Comparison of ENCODE assay signal across 8 cellular contexts in genomic region chr11:65615950-65616574, GRCh38. TPM values are rescaled to one million over a fixed set of nuclear protein-coding genes. Genes with fewer than 3 reads are reported as not detected.
DNase-seq lines count a peak whose midpoint lies in the region; ATAC-seq and TF ChIP-seq lines count a peak whose summit lies in the region.

No MANE protein-coding gene starts in this region.

- POLR2A ChIA-PET in activated CD4-positive, alpha-beta T cell treated with anti-CD3 and anti-CD28 coated beads, Interleukin-2, amount 10 ng/mL, durations not matched to agents 7 days and 5 days (lab: Charles Lee) = interaction anchor here (1.2 kb wide), 2 partner anchors 116 to 117 kb away, joined by 3 to 5 read pairs; partner anchors contain the start of gene MALAT1

- peak; percentile 51 for DNase-seq in activated CD4-positive, alpha-beta T cell treated with anti-CD3 and anti-CD28 coated beads, Interleukin-2, amount 10 ng/mL, durations not matched to agents 7 days and 5 days
- no peak for DNase-seq in activated CD4-positive, alpha-beta T cell treated with anti-CD3 and anti-CD28 coated beads, Interleukin-2, amount 50 U/mL, for 1 hour
- DNase-seq in T-helper 17 cell (no peak), epithelial cell of prostate (ENCODE audit: low read depth, low spot score) (no peak), SHP77 treated with DMSO at 0.1 percent for 48 hours (lab: John Stamatoyannopoulos, UW) (no peak)

- H3K27ac ChIP-seq in epithelial cell of prostate = peak overlapping the region; percentile 93

- ATAC-seq in HG03039 (IDR thresholded peaks at IDR 0.05; ENCODE audit: unreplicated experiment) (peak; percentile 0), T-helper 17 cell (no peak), GM18858 (IDR thresholded peaks at IDR 0.05; ENCODE audit: unreplicated experiment) (no peak)

- H3K36me3 Mint-ChIP-seq in activated CD4-positive, alpha-beta T cell treated with anti-CD3 and anti-CD28 coated beads, Interleukin-2, amount 10 ng/mL, durations not matched to agents 7 days and 5 days (ENCODE audit: low read depth) = peaks cover 30% of the 10 kb centered on the region
- H3K36me3 Mint-ChIP-seq in T-helper 17 cell (ENCODE audit: low read depth) = peaks cover 3% of the 10 kb centered on the region
- peaks cover 18% of the 10 kb centered on the region for H3K36me3 Mint-ChIP-seq in nephron (ENCODE audit: low read depth)

- no peaks in the 10 kb centered on the region for H3K27me3 Mint-ChIP-seq in activated CD4-positive, alpha-beta T cell treated with anti-CD3 and anti-CD28 coated beads, Interleukin-2, amount 10 ng/mL, durations not matched to agents 7 days and 5 days
- H3K27me3 Mint-ChIP-seq in T-helper 17 cell (no peaks in the 10 kb centered on the region), nephron (ENCODE audit: low read depth) (no peaks in the 10 kb centered on the region)

- no peaks in the 10 kb centered on the region for H3K9me3 ChIP-seq in T-helper 17 cell (ENCODE audit: control insufficient read depth, low read length, poor library complexity, severe bottlenecking)

- CTCF ChIA-PET in activated CD4-positive, alpha-beta T cell treated with anti-CD3 and anti-CD28 coated beads, Interleukin-2, amount 10 ng/mL, durations not matched to agents 7 days and 5 days (lab: Charles Lee) = interaction anchor here (1.1 to 4.5 kb wide), 11 partner anchors 9 to 203 kb away, joined by 3 to 34 read pairs (median 5); partner anchors contain the start of genes EHBP1L1, FAM89B, KAT5 and SIPA1

- no peaks in the 10 kb centered on the region for H3K9me3 Mint-ChIP-seq in activated CD4-positive, alpha-beta T cell treated with anti-CD3 and anti-CD28 coated beads, Interleukin-2, amount 10 ng/mL, durations not matched to agents 7 days and 5 days
- no peaks in the 10 kb centered on the region for H3K9me3 Mint-ChIP-seq in nephron

- H3K4me3 Mint-ChIP-seq in activated CD4-positive, alpha-beta T cell treated with anti-CD3 and anti-CD28 coated beads, Interleukin-2, amount 10 ng/mL, durations not matched to agents 7 days and 5 days = peak overlapping the region; percentile 95
- H3K4me3 Mint-ChIP-seq in T-helper 17 cell (peak overlapping the region; percentile 98), nephron (peak overlapping the region; percentile 90 to 97 (median 95))

- peak overlapping the region; percentile 97 for H3K27ac Mint-ChIP-seq in activated CD4-positive, alpha-beta T cell treated with anti-CD3 and anti-CD28 coated beads, Interleukin-2, amount 10 ng/mL, durations not matched to agents 7 days and 5 days
- peak overlapping the region; percentile 98 for H3K27ac Mint-ChIP-seq in T-helper 17 cell
- H3K27ac Mint-ChIP-seq in nephron = peak overlapping the region; percentile 72 to 96 (median 89)

- H3K4me1 Mint-ChIP-seq in activated CD4-positive, alpha-beta T cell treated with anti-CD3 and anti-CD28 coated beads, Interleukin-2, amount 10 ng/mL, durations not matched to agents 7 days and 5 days = peaks cover 43% of the 10 kb centered on the region
- H3K4me1 Mint-ChIP-seq in T-helper 17 cell = peaks cover 27% of the 10 kb centered on the region
- peaks cover 22% of the 10 kb centered on the region for H3K4me1 Mint-ChIP-seq in nephron

- no peak for TF ChIP-seq CTCF in nephron (IDR thresholded peaks at IDR 0.05; ENCODE audit: unreplicated experiment in 3 of 3)

RNA-seq across cellular contexts. Expression of gene PCNX3, which starts 0.5 kb away (rescaled TPM):
- total RNA-seq in activated CD4-positive, alpha-beta T cell treated with anti-CD3 and anti-CD28 coated beads, Interleukin-2, amount 10 ng/mL, durations not matched to agents 7 days and 5 days = 10 to 100 TPM; 47.7 to 50.2 TPM
- 10 to 100 TPM; 56.0 to 60.5 TPM for total RNA-seq in T-helper 17 cell

RNA-seq across cellular contexts. Expression of gene MAP3K11, which starts 2.0 kb away (rescaled TPM):
- total RNA-seq in activated CD4-positive, alpha-beta T cell treated with anti-CD3 and anti-CD28 coated beads, Interleukin-2, amount 10 ng/mL, durations not matched to agents 7 days and 5 days = 10 to 100 TPM; 61.0 to 67.1 TPM
- total RNA-seq in T-helper 17 cell = 10 to 100 TPM; 63.1 to 64.6 TPM

RNA-seq across cellular contexts. Expression of gene KCNK7, which starts 20.5 kb away (rescaled TPM):
- total RNA-seq in activated CD4-positive, alpha-beta T cell treated with anti-CD3 and anti-CD28 coated beads, Interleukin-2, amount 10 ng/mL, durations not matched to agents 7 days and 5 days = 1 to 10 TPM in 1 of 2 experiments, under 1 TPM in 1; 1.00 to 3.3 TPM
- total RNA-seq in T-helper 17 cell = 1 to 10 TPM; 4.7 to 5.7 TPM

RNA-seq across cellular contexts. Expression of gene SIPA1, which starts 21.8 kb away (rescaled TPM):
- total RNA-seq in activated CD4-positive, alpha-beta T cell treated with anti-CD3 and anti-CD28 coated beads, Interleukin-2, amount 10 ng/mL, durations not matched to agents 7 days and 5 days = 100 to 1,000 TPM; 229 to 235 TPM
- total RNA-seq in T-helper 17 cell = 100 to 1,000 TPM; 142 to 182 TPM

RNA-seq across cellular contexts. Expression of gene EHBP1L1, which starts 40.2 kb away (rescaled TPM):
- 10 to 100 TPM; 69.2 to 96.7 TPM for total RNA-seq in activated CD4-positive, alpha-beta T cell treated with anti-CD3 and anti-CD28 coated beads, Interleukin-2, amount 10 ng/mL, durations not matched to agents 7 days and 5 days
- total RNA-seq in T-helper 17 cell = 100 to 1,000 TPM; 123 to 152 TPM
